In the genomic region with DNA sequence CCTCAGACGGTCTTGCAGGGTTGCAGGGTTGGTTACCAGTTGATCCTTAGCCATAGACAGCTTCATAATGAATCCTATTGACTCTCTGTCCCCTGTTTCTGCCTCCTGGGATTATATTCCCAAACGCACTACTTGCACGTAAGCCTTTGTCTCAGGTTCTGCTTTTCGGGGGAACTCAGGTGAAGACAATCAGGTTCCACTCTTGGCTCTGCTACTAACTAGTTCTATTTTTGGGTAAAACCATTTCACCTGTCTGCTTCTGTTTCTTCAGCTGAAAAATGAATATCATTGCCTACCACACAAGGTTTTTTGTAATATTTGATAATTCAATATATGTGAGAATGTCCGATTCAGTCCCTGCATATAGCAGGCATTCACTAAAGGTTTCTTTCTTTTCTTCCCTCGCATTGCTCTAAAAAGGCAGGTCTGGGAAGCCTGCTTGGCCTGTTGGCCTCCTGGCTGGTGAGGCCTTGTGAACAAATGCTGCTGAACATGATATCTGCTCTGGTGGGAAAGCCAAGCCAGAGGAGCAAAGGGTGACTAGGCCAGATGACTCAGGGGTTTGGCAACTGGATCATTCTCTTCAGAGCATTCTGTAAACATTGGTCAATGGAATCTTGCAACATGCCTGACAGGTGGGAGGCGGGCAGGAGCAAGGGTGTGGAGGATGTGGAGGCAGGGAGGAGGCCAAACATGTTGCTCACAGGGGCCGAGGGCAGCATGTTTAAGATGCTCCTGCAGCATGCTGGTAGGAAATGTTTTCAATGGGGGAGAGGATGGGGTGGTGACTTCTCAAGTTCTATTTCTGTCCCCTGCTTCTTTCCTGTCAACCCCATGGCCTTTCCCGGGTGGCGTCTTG, we compare ENCODE assay signal across 1 cellular context.
A peak's percentile ranks its signal among the peaks of the same experiment; 100 is the strongest.
TF ChIP-seq lines count a peak whose summit lies in the region.

No MANE protein-coding gene starts in this region.

TF ChIP-seq in SK-N-SH treated with all-trans-retinoic acid at 6 μM for 48 hours, 23 proteins besides CTCF, POLR2A, EP300 and RAD21 (continued from another document):
- TF ChIP-seq, protein P1, sequence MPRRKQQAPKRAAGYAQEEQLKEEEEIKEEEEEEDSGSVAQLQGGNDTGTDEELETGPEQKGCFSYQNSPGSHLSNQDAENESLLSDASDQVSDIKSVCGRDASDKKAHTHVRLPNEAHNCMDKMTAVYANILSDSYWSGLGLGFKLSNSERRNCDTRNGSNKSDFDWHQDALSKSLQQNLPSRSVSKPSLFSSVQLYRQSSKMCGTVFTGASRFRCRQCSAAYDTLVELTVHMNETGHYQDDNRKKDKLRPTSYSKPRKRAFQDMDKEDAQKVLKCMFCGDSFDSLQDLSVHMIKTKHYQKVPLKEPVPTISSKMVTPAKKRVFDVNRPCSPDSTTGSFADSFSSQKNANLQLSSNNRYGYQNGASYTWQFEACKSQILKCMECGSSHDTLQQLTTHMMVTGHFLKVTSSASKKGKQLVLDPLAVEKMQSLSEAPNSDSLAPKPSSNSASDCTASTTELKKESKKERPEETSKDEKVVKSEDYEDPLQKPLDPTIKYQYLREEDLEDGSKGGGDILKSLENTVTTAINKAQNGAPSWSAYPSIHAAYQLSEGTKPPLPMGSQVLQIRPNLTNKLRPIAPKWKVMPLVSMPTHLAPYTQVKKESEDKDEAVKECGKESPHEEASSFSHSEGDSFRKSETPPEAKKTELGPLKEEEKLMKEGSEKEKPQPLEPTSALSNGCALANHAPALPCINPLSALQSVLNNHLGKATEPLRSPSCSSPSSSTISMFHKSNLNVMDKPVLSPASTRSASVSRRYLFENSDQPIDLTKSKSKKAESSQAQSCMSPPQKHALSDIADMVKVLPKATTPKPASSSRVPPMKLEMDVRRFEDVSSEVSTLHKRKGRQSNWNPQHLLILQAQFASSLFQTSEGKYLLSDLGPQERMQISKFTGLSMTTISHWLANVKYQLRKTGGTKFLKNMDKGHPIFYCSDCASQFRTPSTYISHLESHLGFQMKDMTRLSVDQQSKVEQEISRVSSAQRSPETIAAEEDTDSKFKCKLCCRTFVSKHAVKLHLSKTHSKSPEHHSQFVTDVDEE (CRISPR knock-in tag; IDR thresholded peaks at IDR 0.05), result no peak
- 0 out of 2 replicates have a peak, but pooled peaks have one; percentile 32 for TF ChIP-seq ZC3H10 (CRISPR knock-in tag; IDR thresholded peaks at IDR 0.05)
- TF ChIP-seq ESRRG (CRISPR knock-in tag; IDR thresholded peaks at IDR 0.05), result no peak
- TF ChIP-seq, protein P2, sequence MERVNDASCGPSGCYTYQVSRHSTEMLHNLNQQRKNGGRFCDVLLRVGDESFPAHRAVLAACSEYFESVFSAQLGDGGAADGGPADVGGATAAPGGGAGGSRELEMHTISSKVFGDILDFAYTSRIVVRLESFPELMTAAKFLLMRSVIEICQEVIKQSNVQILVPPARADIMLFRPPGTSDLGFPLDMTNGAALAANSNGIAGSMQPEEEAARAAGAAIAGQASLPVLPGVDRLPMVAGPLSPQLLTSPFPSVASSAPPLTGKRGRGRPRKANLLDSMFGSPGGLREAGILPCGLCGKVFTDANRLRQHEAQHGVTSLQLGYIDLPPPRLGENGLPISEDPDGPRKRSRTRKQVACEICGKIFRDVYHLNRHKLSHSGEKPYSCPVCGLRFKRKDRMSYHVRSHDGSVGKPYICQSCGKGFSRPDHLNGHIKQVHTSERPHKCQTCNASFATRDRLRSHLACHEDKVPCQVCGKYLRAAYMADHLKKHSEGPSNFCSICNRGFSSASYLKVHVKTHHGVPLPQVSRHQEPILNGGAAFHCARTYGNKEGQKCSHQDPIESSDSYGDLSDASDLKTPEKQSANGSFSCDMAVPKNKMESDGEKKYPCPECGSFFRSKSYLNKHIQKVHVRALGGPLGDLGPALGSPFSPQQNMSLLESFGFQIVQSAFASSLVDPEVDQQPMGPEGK (CRISPR knock-in tag; IDR thresholded peaks at IDR 0.05; ENCODE audit: borderline replicate concordance), result no peak
- no peak for TF ChIP-seq ZNF70 (CRISPR knock-in tag; IDR thresholded peaks at IDR 0.05)
- TF ChIP-seq ZFP30 (CRISPR knock-in tag; IDR thresholded peaks at IDR 0.05), result no peak
- peak; percentile 95 for TF ChIP-seq OSR1 (CRISPR knock-in tag; IDR thresholded peaks at IDR 0.05)
- no peak for TF ChIP-seq BACH2 (CRISPR knock-in tag; IDR thresholded peaks at IDR 0.05; ENCODE audit: borderline replicate concordance)
